ENCODE assay signal across 2 cellular contexts in genomic region chr11:69967484-69967883, GRCh38.
TF ChIP-seq lines count a peak whose summit lies in the region.

No MANE protein-coding gene starts in this region.

TF ChIP-seq in HepG2, 621 proteins besides CTCF, POLR2A, EP300 and RAD21:
- TF ChIP-seq ZNF562 (CRISPR knock-in tag; IDR thresholded peaks at IDR 0.05; ENCODE audit: borderline replicate concordance) (no peak), E2F1 (CRISPR knock-in tag; IDR thresholded peaks at IDR 0.05) (no peak), ZNF572 (CRISPR knock-in tag; IDR thresholded peaks at IDR 0.05) (no peak), KLF12 (CRISPR knock-in tag; IDR thresholded peaks at IDR 0.05; ENCODE audit: borderline replicate concordance) (no peak), MBNL3 (CRISPR knock-in tag; conservative IDR thresholded peaks at IDR 0.05) (no peak), ZNF782 (CRISPR knock-in tag; IDR thresholded peaks at IDR 0.05; ENCODE audit: borderline replicate concordance) (no peak), BRD4 (CRISPR knock-in tag; IDR thresholded peaks at IDR 0.05) (no peak), HIC2 (CRISPR knock-in tag; IDR thresholded peaks at IDR 0.05; ENCODE audit: low read depth) (no peak), ZXDC (CRISPR knock-in tag; IDR thresholded peaks at IDR 0.05) (no peak), FOXA1 (IDR thresholded peaks at IDR 0.05) (no peak), FOXA1 (CRISPR knock-in tag; IDR thresholded peaks at IDR 0.05) (no peak), IKZF4 (CRISPR knock-in tag; IDR thresholded peaks at IDR 0.05; ENCODE audit: borderline replicate concordance, low read depth, not compliant biosample characterization) (no peak), ZNF20 (CRISPR knock-in tag; IDR thresholded peaks at IDR 0.05) (no peak), ZNF503 (CRISPR knock-in tag; IDR thresholded peaks at IDR 0.05) (no peak), ZSCAN31 (CRISPR knock-in tag; IDR thresholded peaks at IDR 0.05; ENCODE audit: low read depth) (no peak), POLR2G (IDR thresholded peaks at IDR 0.05; ENCODE audit: low read depth, low read length) (no peak), HNRNPLL (IDR thresholded peaks at IDR 0.05; ENCODE audit: low read depth, low read length, poor library complexity, severe bottlenecking) (no peak), GPN1 (CRISPR knock-in tag; IDR thresholded peaks at IDR 0.05; ENCODE audit: borderline replicate concordance) (no peak)

TF ChIP-seq in H1, 55 proteins besides CTCF, POLR2A, EP300 and RAD21:
- TF ChIP-seq E2F6 (IDR thresholded peaks at IDR 0.05) (no peak), HDAC6 (IDR thresholded peaks at IDR 0.05; ENCODE audit: low read depth, low read length) (no peak), SP4 (IDR thresholded peaks at IDR 0.05; ENCODE audit: low read length) (no peak), RBBP5 (IDR thresholded peaks at IDR 0.05; ENCODE audit: borderline replicate concordance, low read depth, low read length) (no peak), ASH2L (IDR thresholded peaks at IDR 0.05; ENCODE audit: low read length) (no peak), FOSL1 (IDR thresholded peaks at IDR 0.05; ENCODE audit: insufficient read depth, low read depth, low read length) (no peak), SIX5 (IDR thresholded peaks at IDR 0.05; ENCODE audit: low read depth, low read length) (no peak), EZH2 (IDR thresholded peaks at IDR 0.05; ENCODE audit: low read depth, low read length, severe bottlenecking) (no peak), NANOG (IDR thresholded peaks at IDR 0.05; ENCODE audit: insufficient read depth, low read depth, low read length, poor library complexity, severe bottlenecking) (no peak), ZNF274 (IDR thresholded peaks at IDR 0.05; ENCODE audit: borderline replicate concordance, extremely low read depth, low read length) (no peak), GTF2F1 (IDR thresholded peaks at IDR 0.05; ENCODE audit: borderline replicate concordance, low read depth, low read length) (no peak), JUN (IDR thresholded peaks at IDR 0.05; ENCODE audit: low read depth, low read length) (no peak), TCF12 (IDR thresholded peaks at IDR 0.05; ENCODE audit: low read depth, low read length) (no peak), BRCA1 (IDR thresholded peaks at IDR 0.05; ENCODE audit: low read depth, low read length) (no peak), SRF (IDR thresholded peaks at IDR 0.05; ENCODE audit: low read depth, low read length) (no peak), MAX (IDR thresholded peaks at IDR 0.05) (no peak), HDAC2 (IDR thresholded peaks at IDR 0.05; ENCODE audit: borderline replicate concordance in 1 of 2, low read depth in 2 of 2, low read length in 2 of 2) (no peak), POU5F1 (IDR thresholded peaks at IDR 0.05; ENCODE audit: low read depth, low read length) (no peak), NRF1 (IDR thresholded peaks at IDR 0.05; ENCODE audit: low read depth, low read length) (no peak), KDM1A (IDR thresholded peaks at IDR 0.05; ENCODE audit: borderline replicate concordance, low read length) (no peak)
